Comparison of ENCODE assay signal across 8 cellular contexts in the genomic region with DNA sequence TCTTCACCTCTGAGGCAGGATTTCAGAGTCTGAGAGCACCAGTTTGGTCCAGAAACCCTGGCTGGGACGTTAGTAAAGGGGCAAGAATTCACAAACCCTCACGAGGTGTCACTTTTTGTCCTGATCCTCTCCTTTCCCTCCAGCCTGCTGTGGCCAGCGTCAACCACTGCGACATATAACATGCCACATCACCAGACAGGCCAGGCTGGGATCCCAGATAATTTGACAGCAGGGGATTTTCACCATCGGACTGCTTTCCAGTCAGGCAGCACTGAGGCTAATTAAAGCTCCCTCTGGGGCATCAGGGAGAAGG. TPM values are rescaled to one million over a fixed set of nuclear protein-coding genes. Genes with fewer than 3 reads are reported as not detected.
DNase-seq lines count a peak whose midpoint lies in the region; ATAC-seq, FAIRE-seq and TF ChIP-seq lines count a peak whose summit lies in the region.

No MANE protein-coding gene starts in this region.

- no peaks in the 10 kb centered on the region for H3K79me2 ChIP-seq in keratinocyte (ENCODE audit: control insufficient read depth, insufficient read depth, low read length)

- H3K4me2 ChIP-seq in keratinocyte (ENCODE audit: control insufficient read depth, extremely low read depth, insufficient read depth, low read depth, low read length): peak overlapping the region; percentile 78

- peak overlapping the region; percentile 98 for H2AFZ ChIP-seq in keratinocyte (ENCODE audit: control insufficient read depth, low read length)

- H3K27me3 ChIP-seq in ascending aorta (no peaks in the 10 kb centered on the region), keratinocyte (ENCODE audit: control insufficient read depth, extremely low read depth, insufficient read depth, low read length) (no peaks in the 10 kb centered on the region), subcutaneous abdominal adipose tissue (ENCODE audit: control insufficient read depth in 5 of 5, insufficient read depth in 4 of 5, low read length in 5 of 5) (no peaks in the 10 kb centered on the region)

- no peaks in the 10 kb centered on the region for H3K9me1 ChIP-seq in keratinocyte (ENCODE audit: control insufficient read depth, extremely low read depth, insufficient read depth, low read length)

- H4K20me1 ChIP-seq in keratinocyte (ENCODE audit: control insufficient read depth, extremely low read depth, insufficient read depth, low read length): no peaks in the 10 kb centered on the region

- TF ChIP-seq EP300 in Ishikawa (IDR thresholded peaks at IDR 0.05; ENCODE audit: borderline replicate concordance): no peak

- H3K27ac ChIP-seq in ascending aorta (peak overlapping the region; percentile 83 to 87), keratinocyte (ENCODE audit: control insufficient read depth, insufficient read depth, low read length) (peak overlapping the region; percentile 70), subcutaneous abdominal adipose tissue (ENCODE audit: low read depth, low read length) (peak overlapping the region; percentile 74)

- H3K9ac ChIP-seq in keratinocyte (ENCODE audit: control insufficient read depth, extremely low read depth, insufficient read depth, low read length) (peak overlapping the region; percentile 79), subcutaneous abdominal adipose tissue (ENCODE audit: low read length in 5 of 5) (peak overlapping the region; percentile 16 to 86 (median 85))

- no peak for TF ChIP-seq RAD21 in Ishikawa (IDR thresholded peaks at IDR 0.05; ENCODE audit: low read depth)

- TF ChIP-seq POLR2A in H54 (IDR thresholded peaks at IDR 0.05; ENCODE audit: low read depth, low read length): no peak

- TF ChIP-seq CTCF in ascending aorta (IDR thresholded peaks at IDR 0.05) (no peak), keratinocyte (optimal IDR thresholded peaks at IDR 0.05 in 1 of 3, IDR thresholded peaks at IDR 0.05 in 1 of 3, conservative IDR thresholded peaks at IDR 0.05 in 1 of 3; ENCODE audit: extremely low read depth in 1 of 3, insufficient read depth in 2 of 3, low read length in 3 of 3) (no peak)

- ATAC-seq in GM18868 (IDR thresholded peaks at IDR 0.05; ENCODE audit: unreplicated experiment) (no peak), GM21515 (IDR thresholded peaks at IDR 0.05; ENCODE audit: unreplicated experiment) (no peak)

- H3K4me1 ChIP-seq in ascending aorta (peaks cover 0 to 3% of the 10 kb centered on the region in 2 donors), keratinocyte (ENCODE audit: control insufficient read depth, extremely low read depth, insufficient read depth, low read length) (peaks cover 6% of the 10 kb centered on the region), subcutaneous abdominal adipose tissue (ENCODE audit: control insufficient read depth in 5 of 5, insufficient read depth in 5 of 5, low read length in 5 of 5) (peaks cover 2 to 16% (median 12%) of the 10 kb centered on the region in 5 donors)

- intact Hi-C loops in ascending aorta (cut with DNase I): loop anchor here (5.0 kb wide), 2 partner anchors 223 to 438 kb away; no protein-coding TSS in a partner anchor

- dilution Hi-C loops in keratinocyte (cut with MboI; ENCODE audit: extremely low pct_ligation_motif_present, low sequenced_read_pairs): no loop called here

- no peaks in the 10 kb centered on the region for H3K36me3 ChIP-seq in ascending aorta
- H3K36me3 ChIP-seq in keratinocyte (ENCODE audit: control insufficient read depth in 2 of 2, extremely low read depth in 1 of 2, insufficient read depth in 2 of 2, low read length in 2 of 2): no peaks in the 10 kb centered on the region
- no peaks in the 10 kb centered on the region for H3K36me3 ChIP-seq in subcutaneous abdominal adipose tissue (ENCODE audit: control insufficient read depth in 5 of 5, insufficient read depth in 5 of 5, low read length in 5 of 5)

- FAIRE-seq in keratinocyte (lab: Jason Lieb, UNC) (no peak), H54 (lab: Jason Lieb, UNC) (no peak)

- H3K9me3 ChIP-seq in ascending aorta (no peaks in the 10 kb centered on the region), keratinocyte (ENCODE audit: control insufficient read depth, low read depth, low read length) (no peaks in the 10 kb centered on the region), subcutaneous abdominal adipose tissue (ENCODE audit: control insufficient read depth in 5 of 5, low read length in 5 of 5) (no peaks in the 10 kb centered on the region)

- no peak for DNase-seq in ascending aorta (ENCODE audit: low spot score in 2 of 2)
- DNase-seq in keratinocyte (ENCODE audit: low read depth, low spot score): no peak
- no peak for DNase-seq in H54 (ENCODE audit: insufficient read length, low spot score)
- DNase-seq in kidney tubule cell (ENCODE audit: low spot score): no peak

- H3K4me3 ChIP-seq in ascending aorta (peak overlapping the region; percentile 61 to 64), keratinocyte (ENCODE audit: control insufficient read depth in 2 of 3, extremely low read depth in 1 of 3, insufficient read depth in 2 of 3, low read depth in 1 of 3, low read length in 3 of 3) (peak overlapping the region; percentile 43 to 74 (median 59)), subcutaneous abdominal adipose tissue (ENCODE audit: low read depth in 1 of 5, low read length in 5 of 5) (peak overlapping the region; percentile 66 to 81 (median 70))

TF ChIP-seq in Ishikawa, 13 proteins besides CTCF, POLR2A, EP300 and RAD21:
- TF ChIP-seq CEBPB (IDR thresholded peaks at IDR 0.05) (no peak), TCF12 (IDR thresholded peaks at IDR 0.05; ENCODE audit: low read depth) (0 out of 2 replicates have a peak, but pooled peaks have one; percentile 1), TEAD4 (IDR thresholded peaks at IDR 0.05) (no peak; the same call in 1 of the 2 replicates), FOXM1 (IDR thresholded peaks at IDR 0.05; ENCODE audit: borderline replicate concordance, low read depth) (no peak)
- TF ChIP-seq, protein P1, sequence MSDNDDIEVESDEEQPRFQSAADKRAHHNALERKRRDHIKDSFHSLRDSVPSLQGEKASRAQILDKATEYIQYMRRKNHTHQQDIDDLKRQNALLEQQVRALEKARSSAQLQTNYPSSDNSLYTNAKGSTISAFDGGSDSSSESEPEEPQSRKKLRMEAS (IDR thresholded peaks at IDR 0.05): no peak
TF ChIP-seq in Ishikawa: peak in this region for 1.

RNA-seq across cellular contexts. Expression of a gene that starts 36.8 kb away (rescaled TPM):
- 58.1 TPM for total RNA-seq in ascending aorta
- polyA plus RNA-seq in keratinocyte: 95.9 to 125 TPM (median 118 TPM) in 3 replicates
- polyA plus RNA-seq in keratinocyte (2011; ENCODE audit: low read depth): 60.1 TPM
- polyA plus RNA-seq in keratinocyte (2011; cell fraction: cytosol; rRNA removed): 84.0 and 94.1 TPM in 2 replicates
- 128 and 130 TPM in 2 replicates for polyA plus RNA-seq in keratinocyte (2011; cell fraction: nucleus; rRNA removed)
- 37.4 and 70.8 TPM in 2 replicates for polyA plus RNA-seq in keratinocyte (2012; ENCODE audit: low replicate concordance)
- polyA minus RNA-seq in keratinocyte: 155 to 189 TPM (median 185 TPM) in 3 replicates
- 91.1 TPM for polyA minus RNA-seq in keratinocyte (2011; cell fraction: cytosol; rRNA and poly(A)+ RNA removed)
- 99.2 and 183 TPM in 2 replicates for polyA minus RNA-seq in keratinocyte (2011; cell fraction: nucleus; rRNA and poly(A)+ RNA removed)
